1 cellular context compared by ENCODE assay signal in genomic region chr7:20839987-20840386, GRCh38.
TF ChIP-seq lines count a peak whose summit lies in the region.

No MANE protein-coding gene starts in this region.

TF ChIP-seq in H1, 55 proteins besides CTCF, POLR2A, EP300 and RAD21 (continued from another document):
- TF ChIP-seq KDM1A (IDR thresholded peaks at IDR 0.05; ENCODE audit: borderline replicate concordance, low read length) (no peak), RXRA (IDR thresholded peaks at IDR 0.05; ENCODE audit: insufficient read depth, low read depth, low read length) (no peak), SP1 (IDR thresholded peaks at IDR 0.05; ENCODE audit: low read depth, low read length) (no peak), SP2 (IDR thresholded peaks at IDR 0.05; ENCODE audit: low read length) (no peak), JUN (IDR thresholded peaks at IDR 0.05; ENCODE audit: low read depth, low read length) (no peak)
